12 cellular contexts compared by ENCODE assay signal in the genomic region with DNA sequence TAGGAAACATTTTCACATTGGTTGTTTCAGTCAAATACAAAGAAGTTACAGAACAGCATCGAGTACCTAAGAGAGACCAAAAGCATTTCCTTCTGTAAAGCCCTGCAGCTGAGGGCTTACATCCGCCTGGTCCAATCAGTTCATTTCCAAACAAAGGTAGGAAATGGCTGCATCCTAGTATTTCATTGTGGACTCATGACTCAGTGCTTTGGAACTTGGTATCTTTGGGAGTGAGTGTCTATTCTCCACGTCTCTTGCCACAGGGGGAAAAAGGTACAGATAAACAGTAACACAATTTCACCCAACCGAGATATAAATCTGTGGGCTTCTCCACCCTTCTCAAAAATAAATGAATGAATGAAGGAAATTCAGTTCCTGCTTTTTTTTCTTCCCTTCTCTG.
DNase-seq lines count a peak whose midpoint lies in the region; ATAC-seq and TF ChIP-seq lines count a peak whose summit lies in the region.
"Had no signal": no experiment of that assay in that cellular context is flagged by ENCODE, and none has a peak within 500 bp of the region (broad histone marks: within the 10 kb centered on the region; RNA-seq: fewer than 3 reads in every experiment).

No MANE protein-coding gene starts in this region.

- no peak overlapping the region for H3K4me3 Mint-ChIP-seq in activated T-cell treated with anti-CD3 and anti-CD28 coated beads, Interleukin-2, amount 50 U/mL, for 4 hours
- H3K4me3 Mint-ChIP-seq: stimulated activated naive CD8-positive, alpha-beta T cell treated with anti-CD3 and anti-CD28 coated beads, Interleukin-15, Interleukin-2, amounts not matched to agents 100 ng/mL and 50 ng/mL, for 24 hours had no signal

- H3K9me2 ChIP-seq in HCT116 (ENCODE audit: insufficient read depth), result no peaks in the 10 kb centered on the region

- DNase-seq in HCT116 (ENCODE audit: low read depth, low spot score), result no peak
- DNase-seq in left ventricle myocardium superior, result no peak
- no peak for DNase-seq in psoas muscle
- DNase-seq in NCI-H1417 (lab: John Stamatoyannopoulos, UW), result no peak
- no peak for DNase-seq in effector CD8-positive, alpha-beta T cell (lab: John Stamatoyannopoulos, UW)
- DNase-seq in HEK293T (ENCODE audit: extremely low spot score), result no peak
- no peak for DNase-seq in activated T-cell treated with anti-CD3 and anti-CD28 coated beads, Interleukin-2, amount 50 U/mL, for 4 hours
- DNase-seq: activated gamma-delta T cell, NCI-H1417 treated with DMSO at 0.1 percent for 48 hours had no signal

- H3K36me3 ChIP-seq in HCT116 (ENCODE audit: control insufficient read depth in 1 of 2, insufficient read depth in 2 of 2, low read length in 2 of 2), result no peaks in the 10 kb centered on the region
- H3K36me3 ChIP-seq in psoas muscle (ENCODE audit: insufficient read depth in 1 of 2, low read depth in 1 of 2), result no peaks in the 10 kb centered on the region

- H4K20me1 ChIP-seq in HCT116 (ENCODE audit: insufficient read depth), result no peaks in the 10 kb centered on the region

- H3K27me3 ChIP-seq in HCT116 (ENCODE audit: insufficient read depth, low read length), result no peaks in the 10 kb centered on the region
- no peaks in the 10 kb centered on the region for H3K27me3 ChIP-seq in psoas muscle (ENCODE audit: insufficient read depth in 3 of 3, low read length in 2 of 3)

- RAD21 ChIA-PET in HCT116 (lab: Charles Lee; ENCODE audit: low non-redundant PET in 1 of 2, low total read pairs in 2 of 2, uncharacterized antibody in 2 of 2, unreplicated experiment in 2 of 2), result no interaction called here

- no peak for TF ChIP-seq RAD21 in HCT116 (IDR thresholded peaks at IDR 0.05; ENCODE audit: low read depth)

- POLR2A ChIA-PET in HCT116 (lab: Charles Lee), result no interaction called here
- POLR2A ChIA-PET in HEK293T (lab: Yijun Ruan, JAX), result no interaction called here

- no peak overlapping the region for H3K9ac ChIP-seq in HCT116 (ENCODE audit: low read length)

- H3K4me3 ChIP-seq in HCT116 (replicated peaks in 1 of 2; ENCODE audit: low read depth in 1 of 2, low read length in 2 of 2) (0 out of 4 replicates have a peak overlapping the region, but pooled peaks of 1 of the 2 experiments have one; percentile 12), psoas muscle (no peak overlapping the region)

- BruUV-seq in HCT116 (replicated peaks; lab: Mats Ljungman, UMichigan), result no TSS peak

- H3K9me3 Mint-ChIP-seq in activated T-cell treated with anti-CD3 and anti-CD28 coated beads, Interleukin-2, amount 50 U/mL, for 4 hours, result no peaks in the 10 kb centered on the region
- H3K9me3 Mint-ChIP-seq: stimulated activated naive CD8-positive, alpha-beta T cell treated with anti-CD3 and anti-CD28 coated beads, Interleukin-15, Interleukin-2, amounts not matched to agents 100 ng/mL and 50 ng/mL, for 24 hours had no signal

- peaks cover 4% of the 10 kb centered on the region for H3K27me3 Mint-ChIP-seq in activated T-cell treated with anti-CD3 and anti-CD28 coated beads, Interleukin-2, amount 50 U/mL, for 4 hours (ENCODE audit: low read depth)
- H3K27me3 Mint-ChIP-seq: stimulated activated naive CD8-positive, alpha-beta T cell treated with anti-CD3 and anti-CD28 coated beads, Interleukin-15, Interleukin-2, amounts not matched to agents 100 ng/mL and 50 ng/mL, for 24 hours had no signal

- intact Hi-C loops in HCT116 (cut with micrococcal nuclease) (loop anchor here (5.0 kb wide), 1 partner anchor 61 kb away; no protein-coding TSS in a partner anchor), left ventricle myocardium superior (cut with micrococcal nuclease) (no loop called here), psoas muscle (cut with DNase I) (no loop called here)

- H3K27ac ChIP-seq in HCT116 (ENCODE audit: low read depth, low read length) (peak overlapping the region; percentile 21; the same call in 1 of the 2 replicates), psoas muscle (peak overlapping the region; percentile 64)

- no peaks in the 10 kb centered on the region for H3K36me3 Mint-ChIP-seq in activated T-cell treated with anti-CD3 and anti-CD28 coated beads, Interleukin-2, amount 50 U/mL, for 4 hours (ENCODE audit: insufficient read depth)

- H3K9me3 ChIP-seq in HCT116 (ENCODE audit: control insufficient read depth in 1 of 2, insufficient read depth in 1 of 2, low read depth in 1 of 2, low read length in 2 of 2), result no peaks in the 10 kb centered on the region
- no peaks in the 10 kb centered on the region for H3K9me3 ChIP-seq in psoas muscle
- H3K9me3 ChIP-seq: Caco-2 had no signal

- ATAC-seq in HCT116 (peak; percentile 86), SK-N-SH treated with all-trans-retinoic acid at 6 μM for 48 hours (peak; percentile 90), left ventricle myocardium superior (peak; percentile 74), psoas muscle (peak; percentile 43 to 69 (median 58))
- no peak for ATAC-seq in activated T-cell treated with anti-CD3 and anti-CD28 coated beads, Interleukin-2, amount 50 U/mL, for 4 hours

- H3K79me2 ChIP-seq in HCT116 (ENCODE audit: insufficient read depth, low read length), result no peaks in the 10 kb centered on the region

- TF ChIP-seq POLR2A in HCT116 (IDR thresholded peaks at IDR 0.05; ENCODE audit: borderline replicate concordance, extremely low read depth, insufficient read depth, insufficient read length), result no peak

- CTCF ChIA-PET in HCT116 (lab: Charles Lee) (no interaction called here), HEK293T (lab: Yijun Ruan, JAX) (interaction anchor here (0.7 kb wide), 1 partner anchor 107 kb away, joined by 7 read pairs; no protein-coding TSS in a partner anchor)

- 39 to 52% (median 45%) methylated on average over 4 of the region's 4 CpGs for WGBS in psoas muscle, 3 donors

- H3K4me1 Mint-ChIP-seq in activated T-cell treated with anti-CD3 and anti-CD28 coated beads, Interleukin-2, amount 50 U/mL, for 4 hours (ENCODE audit: low read depth), result no peaks in the 10 kb centered on the region

- TF ChIP-seq CTCF in HCT116 (IDR thresholded peaks at IDR 0.05 in 2 of 3, conservative IDR thresholded peaks at IDR 0.05 in 1 of 3; ENCODE audit: borderline replicate concordance in 1 of 3, insufficient read depth in 1 of 3, low read depth in 2 of 3, low read length in 2 of 3), result no peak
- no peak for TF ChIP-seq CTCF in psoas muscle (IDR thresholded peaks at IDR 0.05)

- H2AFZ ChIP-seq in HCT116 (ENCODE audit: low read depth, low read length, poor library complexity, severe bottlenecking), result no peak overlapping the region

- peak overlapping the region; percentile 53 for H3K4me2 ChIP-seq in HCT116 (ENCODE audit: low read length)

- peaks cover 6 to 16% of the 10 kb centered on the region in 2 experiments; a peak in 3 of 4 replicates for H3K4me1 ChIP-seq in HCT116 (ENCODE audit: control insufficient read depth in 1 of 2, insufficient read depth in 2 of 2, low read length in 2 of 2)
- peaks cover 64% of the 10 kb centered on the region for H3K4me1 ChIP-seq in psoas muscle

TF ChIP-seq in HCT116, 20 proteins besides CTCF, POLR2A, EP300 and RAD21:
- TF ChIP-seq EZH2phosphoT487 (IDR thresholded peaks at IDR 0.05; ENCODE audit: borderline replicate concordance) (no peak), YY1 (IDR thresholded peaks at IDR 0.05; ENCODE audit: extremely low read depth, insufficient replicate concordance, low read depth, low read length) (peak; percentile 61), FOSL1 (IDR thresholded peaks at IDR 0.05; ENCODE audit: low read depth) (0 out of 2 replicates have a peak, but pooled peaks have one; percentile 23)

TF ChIP-seq in SK-N-SH treated with all-trans-retinoic acid at 6 μM for 48 hours, 23 proteins besides CTCF, POLR2A, EP300 and RAD21 (continues in another document):
- TF ChIP-seq BACH2 (CRISPR knock-in tag; IDR thresholded peaks at IDR 0.05; ENCODE audit: borderline replicate concordance), result no peak
- no peak for TF ChIP-seq ZC3H10 (CRISPR knock-in tag; IDR thresholded peaks at IDR 0.05)
- TF ChIP-seq, protein P1, sequence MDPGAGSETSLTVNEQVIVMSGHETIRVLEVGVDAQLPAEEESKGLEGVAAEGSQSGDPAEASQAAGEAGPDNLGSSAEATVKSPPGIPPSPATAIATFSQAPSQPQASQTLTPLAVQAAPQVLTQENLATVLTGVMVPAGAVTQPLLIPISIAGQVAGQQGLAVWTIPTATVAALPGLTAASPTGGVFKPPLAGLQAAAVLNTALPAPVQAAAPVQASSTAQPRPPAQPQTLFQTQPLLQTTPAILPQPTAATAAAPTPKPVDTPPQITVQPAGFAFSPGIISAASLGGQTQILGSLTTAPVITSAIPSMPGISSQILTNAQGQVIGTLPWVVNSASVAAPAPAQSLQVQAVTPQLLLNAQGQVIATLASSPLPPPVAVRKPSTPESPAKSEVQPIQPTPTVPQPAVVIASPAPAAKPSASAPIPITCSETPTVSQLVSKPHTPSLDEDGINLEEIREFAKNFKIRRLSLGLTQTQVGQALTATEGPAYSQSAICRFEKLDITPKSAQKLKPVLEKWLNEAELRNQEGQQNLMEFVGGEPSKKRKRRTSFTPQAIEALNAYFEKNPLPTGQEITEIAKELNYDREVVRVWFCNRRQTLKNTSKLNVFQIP (CRISPR knock-in tag; IDR thresholded peaks at IDR 0.05; ENCODE audit: borderline replicate concordance, low read depth), result no peak

TF ChIP-seq in HEK293T, 16 proteins besides CTCF, POLR2A, EP300 and RAD21:
- TF ChIP-seq ELF4 (IDR thresholded peaks at IDR 0.05) (no peak), NFRKB (IDR thresholded peaks at IDR 0.05) (no peak), SUZ12 (IDR thresholded peaks at IDR 0.05) (no peak), FOXA1 (IDR thresholded peaks at IDR 0.05) (no peak), TARDBP (IDR thresholded peaks at IDR 0.05) (no peak), ARNT (IDR thresholded peaks at IDR 0.05) (no peak), BHLHE40 (IDR thresholded peaks at IDR 0.05; ENCODE audit: borderline replicate concordance) (no peak), SP1 (IDR thresholded peaks at IDR 0.05) (no peak), LEF1 (IDR thresholded peaks at IDR 0.05; ENCODE audit: borderline replicate concordance) (no peak), FOXM1 (IDR thresholded peaks at IDR 0.05; ENCODE audit: borderline replicate concordance) (no peak), ZNF384 (IDR thresholded peaks at IDR 0.05) (no peak), FOXK2 (IDR thresholded peaks at IDR 0.05) (no peak), CTBP1 (IDR thresholded peaks at IDR 0.05; ENCODE audit: borderline replicate concordance) (no peak), HDGF (IDR thresholded peaks at IDR 0.05; ENCODE audit: borderline replicate concordance) (no peak), L3MBTL2 (conservative IDR thresholded peaks at IDR 0.05) (no peak)
- TF ChIP-seq, protein P2, sequence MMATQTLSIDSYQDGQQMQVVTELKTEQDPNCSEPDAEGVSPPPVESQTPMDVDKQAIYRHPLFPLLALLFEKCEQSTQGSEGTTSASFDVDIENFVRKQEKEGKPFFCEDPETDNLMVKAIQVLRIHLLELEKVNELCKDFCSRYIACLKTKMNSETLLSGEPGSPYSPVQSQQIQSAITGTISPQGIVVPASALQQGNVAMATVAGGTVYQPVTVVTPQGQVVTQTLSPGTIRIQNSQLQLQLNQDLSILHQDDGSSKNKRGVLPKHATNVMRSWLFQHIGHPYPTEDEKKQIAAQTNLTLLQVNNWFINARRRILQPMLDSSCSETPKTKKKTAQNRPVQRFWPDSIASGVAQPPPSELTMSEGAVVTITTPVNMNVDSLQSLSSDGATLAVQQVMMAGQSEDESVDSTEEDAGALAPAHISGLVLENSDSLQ (IDR thresholded peaks at IDR 0.05), result no peak

Comparison
In these comparisons a context has a peak if more than half of its experiments do, and no peak if none do; other contexts are left out.
1. ATAC-seq: peak in HCT116 (single experiment), SK-N-SH treated with all-trans-retinoic acid at 6 μM for 48 hours (single experiment), left ventricle myocardium superior (single experiment) and psoas muscle (4 of 4); none in activated T-cell treated with anti-CD3 and anti-CD28 coated beads, Interleukin-2, amount 50 U/mL, for 4 hours (0 of 2).